Comparison of ENCODE assay signal across 1 cellular context in the genomic region with DNA sequence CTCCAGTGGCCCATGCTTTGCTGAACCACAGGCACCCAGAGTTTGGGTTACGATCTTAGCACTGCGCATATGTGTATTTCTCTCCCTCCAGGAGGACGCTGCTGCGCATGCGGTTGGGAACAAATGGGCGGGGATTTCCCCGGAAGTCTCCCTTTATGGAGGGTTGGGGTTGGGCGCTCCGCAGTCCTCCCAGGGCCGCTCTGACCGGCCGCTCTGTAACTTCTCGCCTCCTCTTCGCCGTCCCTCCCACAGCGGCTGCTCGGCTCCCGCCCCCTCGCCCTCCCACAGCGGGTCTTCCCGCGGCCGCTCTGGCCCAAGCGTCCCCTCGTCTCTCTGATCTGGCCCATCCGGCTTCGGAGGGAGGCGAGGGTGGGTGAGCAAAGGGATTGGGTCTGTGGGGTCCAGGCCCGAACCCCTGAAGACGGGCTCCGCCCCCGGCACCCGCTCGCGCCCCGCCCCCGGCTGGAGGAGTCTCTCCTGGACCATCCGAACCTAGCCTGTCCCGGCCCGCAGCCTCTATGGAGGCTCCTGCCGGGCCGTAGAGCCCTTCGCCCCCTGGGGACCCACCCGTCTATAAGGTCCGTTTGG.
A peak's percentile ranks its signal among the peaks of the same experiment; 100 is the strongest.
TF ChIP-seq lines count a peak whose summit lies in the region.

A gene with protein sequence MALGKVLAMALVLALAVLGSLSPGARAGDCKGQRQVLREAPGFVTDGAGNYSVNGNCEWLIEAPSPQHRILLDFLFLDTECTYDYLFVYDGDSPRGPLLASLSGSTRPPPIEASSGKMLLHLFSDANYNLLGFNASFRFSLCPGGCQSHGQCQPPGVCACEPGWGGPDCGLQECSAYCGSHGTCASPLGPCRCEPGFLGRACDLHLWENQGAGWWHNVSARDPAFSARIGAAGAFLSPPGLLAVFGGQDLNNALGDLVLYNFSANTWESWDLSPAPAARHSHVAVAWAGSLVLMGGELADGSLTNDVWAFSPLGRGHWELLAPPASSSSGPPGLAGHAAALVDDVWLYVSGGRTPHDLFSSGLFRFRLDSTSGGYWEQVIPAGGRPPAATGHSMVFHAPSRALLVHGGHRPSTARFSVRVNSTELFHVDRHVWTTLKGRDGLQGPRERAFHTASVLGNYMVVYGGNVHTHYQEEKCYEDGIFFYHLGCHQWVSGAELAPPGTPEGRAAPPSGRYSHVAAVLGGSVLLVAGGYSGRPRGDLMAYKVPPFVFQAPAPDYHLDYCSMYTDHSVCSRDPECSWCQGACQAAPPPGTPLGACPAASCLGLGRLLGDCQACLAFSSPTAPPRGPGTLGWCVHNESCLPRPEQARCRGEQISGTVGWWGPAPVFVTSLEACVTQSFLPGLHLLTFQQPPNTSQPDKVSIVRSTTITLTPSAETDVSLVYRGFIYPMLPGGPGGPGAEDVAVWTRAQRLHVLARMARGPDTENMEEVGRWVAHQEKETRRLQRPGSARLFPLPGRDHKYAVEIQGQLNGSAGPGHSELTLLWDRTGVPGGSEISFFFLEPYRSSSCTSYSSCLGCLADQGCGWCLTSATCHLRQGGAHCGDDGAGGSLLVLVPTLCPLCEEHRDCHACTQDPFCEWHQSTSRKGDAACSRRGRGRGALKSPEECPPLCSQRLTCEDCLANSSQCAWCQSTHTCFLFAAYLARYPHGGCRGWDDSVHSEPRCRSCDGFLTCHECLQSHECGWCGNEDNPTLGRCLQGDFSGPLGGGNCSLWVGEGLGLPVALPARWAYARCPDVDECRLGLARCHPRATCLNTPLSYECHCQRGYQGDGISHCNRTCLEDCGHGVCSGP (N-terminal part only) (plus strand): TSS at position 328 of the 588 bp plus-strand sequence. CDS start 609 bp downstream, outside the sequence.

TF ChIP-seq in HepG2, 621 proteins besides CTCF, POLR2A, EP300 and RAD21 (continued from another document and continues in another):
- no peak for TF ChIP-seq SRSF9 (IDR thresholded peaks at IDR 0.05; ENCODE audit: borderline replicate concordance, insufficient read depth, low read depth, low read length, poor library complexity, severe bottlenecking)
- peak; percentile 15; the same call in 1 of the 2 replicates for TF ChIP-seq ISL2 (CRISPR knock-in tag; IDR thresholded peaks at IDR 0.05)
- no peak for TF ChIP-seq ZNF672 (CRISPR knock-in tag; IDR thresholded peaks at IDR 0.05)
- peak; percentile 46 for TF ChIP-seq NFYC (CRISPR knock-in tag; IDR thresholded peaks at IDR 0.05)
- TF ChIP-seq ZZZ3 (CRISPR knock-in tag; IDR thresholded peaks at IDR 0.05; ENCODE audit: borderline replicate concordance) = peak; percentile 65; the same call in 1 of the 2 replicates
- peak; percentile 70; the same call in 1 of the 2 replicates for TF ChIP-seq ZNF224 (CRISPR knock-in tag; IDR thresholded peaks at IDR 0.05)
- TF ChIP-seq, protein P1, sequence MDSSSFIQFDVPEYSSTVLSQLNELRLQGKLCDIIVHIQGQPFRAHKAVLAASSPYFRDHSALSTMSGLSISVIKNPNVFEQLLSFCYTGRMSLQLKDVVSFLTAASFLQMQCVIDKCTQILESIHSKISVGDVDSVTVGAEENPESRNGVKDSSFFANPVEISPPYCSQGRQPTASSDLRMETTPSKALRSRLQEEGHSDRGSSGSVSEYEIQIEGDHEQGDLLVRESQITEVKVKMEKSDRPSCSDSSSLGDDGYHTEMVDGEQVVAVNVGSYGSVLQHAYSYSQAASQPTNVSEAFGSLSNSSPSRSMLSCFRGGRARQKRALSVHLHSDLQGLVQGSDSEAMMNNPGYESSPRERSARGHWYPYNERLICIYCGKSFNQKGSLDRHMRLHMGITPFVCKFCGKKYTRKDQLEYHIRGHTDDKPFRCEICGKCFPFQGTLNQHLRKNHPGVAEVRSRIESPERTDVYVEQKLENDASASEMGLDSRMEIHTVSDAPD (CRISPR knock-in tag; IDR thresholded peaks at IDR 0.05) = 0 out of 2 replicates have a peak, but pooled peaks have one; percentile 36
- no peak for TF ChIP-seq TCF7L2 (IDR thresholded peaks at IDR 0.05; ENCODE audit: low read depth, low read length)
- TF ChIP-seq KMT2B (CRISPR knock-in tag; IDR thresholded peaks at IDR 0.05) = no peak; the same call in 1 of the 2 replicates
- TF ChIP-seq ZNF709 (CRISPR knock-in tag; IDR thresholded peaks at IDR 0.05) = peak; percentile 43; the same call in 1 of the 2 replicates
- TF ChIP-seq, protein P2, sequence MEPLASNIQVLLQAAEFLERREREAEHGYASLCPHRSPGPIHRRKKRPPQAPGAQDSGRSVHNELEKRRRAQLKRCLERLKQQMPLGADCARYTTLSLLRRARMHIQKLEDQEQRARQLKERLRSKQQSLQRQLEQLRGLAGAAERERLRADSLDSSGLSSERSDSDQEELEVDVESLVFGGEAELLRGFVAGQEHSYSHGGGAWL (CRISPR knock-in tag; IDR thresholded peaks at IDR 0.05) = 0 out of 2 replicates have a peak, but pooled peaks have one; percentile 49
- peak; percentile 47 for TF ChIP-seq FOXC1 (CRISPR knock-in tag; IDR thresholded peaks at IDR 0.05; ENCODE audit: borderline replicate concordance)
- TF ChIP-seq CREM (IDR thresholded peaks at IDR 0.05) = no peak; the same call in 1 of the 2 replicates
- TF ChIP-seq CREM (CRISPR knock-in tag; IDR thresholded peaks at IDR 0.05) = no peak
- TF ChIP-seq KLF16 (CRISPR knock-in tag; IDR thresholded peaks at IDR 0.05) = peak in 1 of 2 experiments; percentile 82; a peak in 1 of 4 replicates
- TF ChIP-seq, protein P3, sequence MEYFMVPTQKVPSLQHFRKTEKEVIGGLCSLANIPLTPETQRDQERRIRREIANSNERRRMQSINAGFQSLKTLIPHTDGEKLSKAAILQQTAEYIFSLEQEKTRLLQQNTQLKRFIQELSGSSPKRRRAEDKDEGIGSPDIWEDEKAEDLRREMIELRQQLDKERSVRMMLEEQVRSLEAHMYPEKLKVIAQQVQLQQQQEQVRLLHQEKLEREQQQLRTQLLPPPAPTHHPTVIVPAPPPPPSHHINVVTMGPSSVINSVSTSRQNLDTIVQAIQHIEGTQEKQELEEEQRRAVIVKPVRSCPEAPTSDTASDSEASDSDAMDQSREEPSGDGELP (IDR thresholded peaks at IDR 0.05; ENCODE audit: borderline replicate concordance, low read depth) = peak; percentile 50; the same call in 1 of the 2 replicates
- TF ChIP-seq, protein P4, sequence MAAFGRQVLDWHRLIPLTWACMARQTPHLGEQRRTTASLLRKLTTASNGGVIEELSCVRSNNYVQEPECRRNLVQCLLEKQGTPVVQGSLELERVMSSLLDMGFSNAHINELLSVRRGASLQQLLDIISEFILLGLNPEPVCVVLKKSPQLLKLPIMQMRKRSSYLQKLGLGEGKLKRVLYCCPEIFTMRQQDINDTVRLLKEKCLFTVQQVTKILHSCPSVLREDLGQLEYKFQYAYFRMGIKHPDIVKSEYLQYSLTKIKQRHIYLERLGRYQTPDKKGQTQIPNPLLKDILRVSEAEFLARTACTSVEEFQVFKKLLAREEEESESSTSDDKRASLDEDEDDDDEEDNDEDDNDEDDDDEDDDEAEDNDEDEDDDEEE (CRISPR knock-in tag; IDR thresholded peaks at IDR 0.05) = peak; percentile 63; the same call in 1 of the 2 replicates
- TF ChIP-seq, protein P5, sequence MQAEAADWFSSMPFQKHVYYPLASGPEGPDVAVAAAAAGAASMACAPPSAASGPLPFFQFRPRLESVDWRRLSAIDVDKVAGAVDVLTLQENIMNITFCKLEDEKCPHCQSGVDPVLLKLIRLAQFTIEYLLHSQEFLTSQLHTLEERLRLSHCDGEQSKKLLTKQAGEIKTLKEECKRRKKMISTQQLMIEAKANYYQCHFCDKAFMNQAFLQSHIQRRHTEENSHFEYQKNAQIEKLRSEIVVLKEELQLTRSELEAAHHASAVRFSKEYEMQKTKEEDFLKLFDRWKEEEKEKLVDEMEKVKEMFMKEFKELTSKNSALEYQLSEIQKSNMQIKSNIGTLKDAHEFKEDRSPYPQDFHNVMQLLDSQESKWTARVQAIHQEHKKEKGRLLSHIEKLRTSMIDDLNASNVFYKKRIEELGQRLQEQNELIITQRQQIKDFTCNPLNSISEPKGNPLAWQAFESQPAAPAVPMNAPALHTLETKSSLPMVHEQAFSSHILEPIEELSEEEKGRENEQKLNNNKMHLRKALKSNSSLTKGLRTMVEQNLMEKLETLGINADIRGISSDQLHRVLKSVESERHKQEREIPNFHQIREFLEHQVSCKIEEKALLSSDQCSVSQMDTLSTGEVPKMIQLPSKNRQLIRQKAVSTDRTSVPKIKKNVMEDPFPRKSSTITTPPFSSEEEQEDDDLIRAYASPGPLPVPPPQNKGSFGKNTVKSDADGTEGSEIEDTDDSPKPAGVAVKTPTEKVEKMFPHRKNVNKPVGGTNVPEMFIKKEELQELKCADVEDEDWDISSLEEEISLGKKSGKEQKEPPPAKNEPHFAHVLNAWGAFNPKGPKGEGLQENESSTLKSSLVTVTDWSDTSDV (CRISPR knock-in tag; IDR thresholded peaks at IDR 0.05) = peak; percentile 82; the same call in 1 of the 2 replicates
- TF ChIP-seq RXRB (CRISPR knock-in tag; IDR thresholded peaks at IDR 0.05; ENCODE audit: borderline replicate concordance) = peak; percentile 23; the same call in 1 of the 2 replicates
- TF ChIP-seq, protein P6, sequence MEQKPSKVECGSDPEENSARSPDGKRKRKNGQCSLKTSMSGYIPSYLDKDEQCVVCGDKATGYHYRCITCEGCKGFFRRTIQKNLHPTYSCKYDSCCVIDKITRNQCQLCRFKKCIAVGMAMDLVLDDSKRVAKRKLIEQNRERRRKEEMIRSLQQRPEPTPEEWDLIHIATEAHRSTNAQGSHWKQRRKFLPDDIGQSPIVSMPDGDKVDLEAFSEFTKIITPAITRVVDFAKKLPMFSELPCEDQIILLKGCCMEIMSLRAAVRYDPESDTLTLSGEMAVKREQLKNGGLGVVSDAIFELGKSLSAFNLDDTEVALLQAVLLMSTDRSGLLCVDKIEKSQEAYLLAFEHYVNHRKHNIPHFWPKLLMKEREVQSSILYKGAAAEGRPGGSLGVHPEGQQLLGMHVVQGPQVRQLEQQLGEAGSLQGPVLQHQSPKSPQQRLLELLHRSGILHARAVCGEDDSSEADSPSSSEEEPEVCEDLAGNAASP (CRISPR knock-in tag; IDR thresholded peaks at IDR 0.05; ENCODE audit: borderline replicate concordance) = 0 out of 2 replicates have a peak, but pooled peaks have one; percentile 2
- TF ChIP-seq, protein P7, sequence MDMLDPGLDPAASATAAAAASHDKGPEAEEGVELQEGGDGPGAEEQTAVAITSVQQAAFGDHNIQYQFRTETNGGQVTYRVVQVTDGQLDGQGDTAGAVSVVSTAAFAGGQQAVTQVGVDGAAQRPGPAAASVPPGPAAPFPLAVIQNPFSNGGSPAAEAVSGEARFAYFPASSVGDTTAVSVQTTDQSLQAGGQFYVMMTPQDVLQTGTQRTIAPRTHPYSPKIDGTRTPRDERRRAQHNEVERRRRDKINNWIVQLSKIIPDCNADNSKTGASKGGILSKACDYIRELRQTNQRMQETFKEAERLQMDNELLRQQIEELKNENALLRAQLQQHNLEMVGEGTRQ (IDR thresholded peaks at IDR 0.05; ENCODE audit: low read depth, low read length) = no peak
- TF ChIP-seq, protein P7 (CRISPR knock-in tag; IDR thresholded peaks at IDR 0.05; ENCODE audit: borderline replicate concordance) = peak; percentile 85; the same call in 1 of the 2 replicates
- TF ChIP-seq SP4 (CRISPR knock-in tag; IDR thresholded peaks at IDR 0.05) = peak; percentile 76
- TF ChIP-seq AGO2 (optimal IDR thresholded peaks at IDR 0.05; ENCODE audit: low read depth, low read length) = peak; percentile 53
- TF ChIP-seq SRY (CRISPR knock-in tag; IDR thresholded peaks at IDR 0.05) = peak; percentile 25; the same call in 1 of the 2 replicates
- TF ChIP-seq, protein P8, sequence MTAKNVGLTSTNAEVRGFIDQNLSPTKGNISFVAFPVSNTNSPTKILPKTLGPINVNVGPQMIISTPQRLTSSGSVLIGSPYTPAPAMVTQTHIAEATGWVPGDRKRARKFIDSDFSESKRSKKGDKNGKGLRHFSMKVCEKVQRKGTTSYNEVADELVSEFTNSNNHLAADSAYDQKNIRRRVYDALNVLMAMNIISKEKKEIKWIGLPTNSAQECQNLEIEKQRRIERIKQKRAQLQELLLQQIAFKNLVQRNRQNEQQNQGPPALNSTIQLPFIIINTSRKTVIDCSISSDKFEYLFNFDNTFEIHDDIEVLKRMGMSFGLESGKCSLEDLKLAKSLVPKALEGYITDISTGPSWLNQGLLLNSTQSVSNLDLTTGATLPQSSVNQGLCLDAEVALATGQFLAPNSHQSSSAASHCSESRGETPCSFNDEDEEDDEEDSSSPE (CRISPR knock-in tag; IDR thresholded peaks at IDR 0.05) = peak; percentile 48
- TF ChIP-seq, protein P9, sequence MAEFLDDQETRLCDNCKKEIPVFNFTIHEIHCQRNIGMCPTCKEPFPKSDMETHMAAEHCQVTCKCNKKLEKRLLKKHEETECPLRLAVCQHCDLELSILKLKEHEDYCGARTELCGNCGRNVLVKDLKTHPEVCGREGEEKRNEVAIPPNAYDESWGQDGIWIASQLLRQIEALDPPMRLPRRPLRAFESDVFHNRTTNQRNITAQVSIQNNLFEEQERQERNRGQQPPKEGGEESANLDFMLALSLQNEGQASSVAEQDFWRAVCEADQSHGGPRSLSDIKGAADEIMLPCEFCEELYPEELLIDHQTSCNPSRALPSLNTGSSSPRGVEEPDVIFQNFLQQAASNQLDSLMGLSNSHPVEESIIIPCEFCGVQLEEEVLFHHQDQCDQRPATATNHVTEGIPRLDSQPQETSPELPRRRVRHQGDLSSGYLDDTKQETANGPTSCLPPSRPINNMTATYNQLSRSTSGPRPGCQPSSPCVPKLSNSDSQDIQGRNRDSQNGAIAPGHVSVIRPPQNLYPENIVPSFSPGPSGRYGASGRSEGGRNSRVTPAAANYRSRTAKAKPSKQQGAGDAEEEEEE (CRISPR knock-in tag; IDR thresholded peaks at IDR 0.05; ENCODE audit: borderline replicate concordance) = 0 out of 2 replicates have a peak, but pooled peaks have one; percentile 77
- TF ChIP-seq, protein P10, sequence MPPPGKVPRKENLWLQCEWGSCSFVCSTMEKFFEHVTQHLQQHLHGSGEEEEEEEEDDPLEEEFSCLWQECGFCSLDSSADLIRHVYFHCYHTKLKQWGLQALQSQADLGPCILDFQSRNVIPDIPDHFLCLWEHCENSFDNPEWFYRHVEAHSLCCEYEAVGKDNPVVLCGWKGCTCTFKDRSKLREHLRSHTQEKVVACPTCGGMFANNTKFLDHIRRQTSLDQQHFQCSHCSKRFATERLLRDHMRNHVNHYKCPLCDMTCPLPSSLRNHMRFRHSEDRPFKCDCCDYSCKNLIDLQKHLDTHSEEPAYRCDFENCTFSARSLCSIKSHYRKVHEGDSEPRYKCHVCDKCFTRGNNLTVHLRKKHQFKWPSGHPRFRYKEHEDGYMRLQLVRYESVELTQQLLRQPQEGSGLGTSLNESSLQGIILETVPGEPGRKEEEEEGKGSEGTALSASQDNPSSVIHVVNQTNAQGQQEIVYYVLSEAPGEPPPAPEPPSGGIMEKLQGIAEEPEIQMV (CRISPR knock-in tag; IDR thresholded peaks at IDR 0.05; ENCODE audit: low read depth) = 0 out of 2 replicates have a peak, but pooled peaks have one; percentile 50
- TF ChIP-seq HNF4G (IDR thresholded peaks at IDR 0.05; ENCODE audit: borderline replicate concordance, low read depth, low read length) = no peak
- no peak for TF ChIP-seq HNF4G (CRISPR knock-in tag; IDR thresholded peaks at IDR 0.05; ENCODE audit: borderline replicate concordance, low read depth)
- TF ChIP-seq ATM (IDR thresholded peaks at IDR 0.05; ENCODE audit: borderline replicate concordance) = no peak
- TF ChIP-seq NRL (CRISPR knock-in tag; IDR thresholded peaks at IDR 0.05; ENCODE audit: borderline replicate concordance) = peak; percentile 45; the same call in 1 of the 2 replicates
- TF ChIP-seq, protein P11, sequence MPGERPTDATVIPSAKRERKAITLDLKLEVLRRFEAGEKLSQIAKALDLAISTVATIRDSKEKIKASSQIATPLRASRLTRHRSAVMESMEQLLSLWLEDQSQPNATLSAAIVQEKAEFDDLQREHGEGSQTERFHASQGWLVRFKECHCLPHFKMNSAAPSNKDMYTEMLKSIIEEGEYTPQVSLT (CRISPR knock-in tag; IDR thresholded peaks at IDR 0.05; ENCODE audit: borderline replicate concordance, low read depth) = no peak
